ENCODE assay signal across 19 cellular contexts in genomic region chr9:130888146-130888885, GRCh38. TPM values are rescaled to one million over a fixed set of nuclear protein-coding genes. Genes with fewer than 3 reads are reported as not detected.
A peak's percentile ranks its signal among the peaks of the same experiment; 100 is the strongest.
DNase-seq lines count a peak whose midpoint lies in the region; ATAC-seq, FAIRE-seq and TF ChIP-seq lines count a peak whose summit lies in the region.
"Had no signal": no experiment of that assay in that cellular context is flagged by ENCODE, and none has a peak within 500 bp of the region (broad histone marks: within the 10 kb centered on the region; RNA-seq: fewer than 3 reads in every experiment).

No MANE protein-coding gene starts in this region.

- H3K4me2 ChIP-seq in parathyroid adenoma (ENCODE audit: low read length): peak overlapping the region; percentile 38

- H3K9ac ChIP-seq in kidney (ENCODE audit: low read length in 2 of 2) (no peak overlapping the region), parathyroid adenoma (no peak overlapping the region)

- POLR2A ChIA-PET in RWPE1 (lab: Yijun Ruan, JAX; ENCODE audit: low non-redundant PET): no interaction called here

- ATAC-seq in Right ventricle myocardium inferior (no peak), left ventricle myocardium superior (no peak), GM19324 (IDR thresholded peaks at IDR 0.05; ENCODE audit: low FRiP score, unreplicated experiment) (no peak)

- TF ChIP-seq CTCF in RWPE1 (conservative IDR thresholded peaks at IDR 0.05; ENCODE audit: low read depth) (no peak), kidney (IDR thresholded peaks at IDR 0.05; ENCODE audit: borderline replicate concordance, extremely low read depth, insufficient read depth) (no peak), parathyroid adenoma (IDR thresholded peaks at IDR 0.05) (no peak)

- DNase-seq in Right ventricle myocardium inferior (ENCODE audit: missing footprints) (peak; percentile 46), left ventricle myocardium superior (no peak), RWPE1 (ENCODE audit: low spot score) (no peak), kidney (peak; percentile 53), NAMALWA (ENCODE audit: low spot score) (no peak), NCI-H1436 treated with DMSO at 0.1 percent for 48 hours (lab: John Stamatoyannopoulos, UW) (no peak)
- DNase-seq: ACHN; C1 segment of cervical spinal cord; Calu3; CD4-positive, alpha-beta T cell; DMS 273 treated with DMSO at 0.1 percent for 48 hours; GOT3 had no signal

- H2AFZ ChIP-seq in parathyroid adenoma: no peak overlapping the region

- no peak for FAIRE-seq in kidney (lab: Jason Lieb, UNC)
- FAIRE-seq: GM18507 had no signal

- H3K79me2 ChIP-seq in parathyroid adenoma: no peaks in the 10 kb centered on the region

- no peaks in the 10 kb centered on the region for H3K4me1 ChIP-seq in kidney (ENCODE audit: control insufficient read depth in 1 of 2, insufficient read depth in 1 of 2, low read depth in 1 of 2, low read length in 2 of 2)
- H3K4me1 ChIP-seq in parathyroid adenoma: peaks cover 57% of the 10 kb centered on the region
- H3K4me1 ChIP-seq: HAP-1 had no signal

- no peaks in the 10 kb centered on the region for H3K9me3 ChIP-seq in kidney (ENCODE audit: control insufficient read depth in 1 of 2, low read length in 2 of 2)
- no peaks in the 10 kb centered on the region for H3K9me3 ChIP-seq in parathyroid adenoma (ENCODE audit: control insufficient read depth, low read length)
- H3K9me3 ChIP-seq: HAP-1 had no signal

- H3K4me3 ChIP-seq in kidney (ENCODE audit: low read length in 2 of 2) (no peak overlapping the region), parathyroid adenoma (ENCODE audit: low read depth, low read length) (no peak overlapping the region)
- H3K4me3 ChIP-seq: HAP-1 had no signal

- no peaks in the 10 kb centered on the region for H3K27me3 ChIP-seq in parathyroid adenoma (ENCODE audit: control insufficient read depth, insufficient read depth, low read length)

- H3K36me3 ChIP-seq in kidney (ENCODE audit: control insufficient read depth in 1 of 2, insufficient read depth in 2 of 2, low read length in 2 of 2): peaks cover 23 to 42% of the 10 kb centered on the region in 2 donors
- H3K36me3 ChIP-seq in parathyroid adenoma (ENCODE audit: control insufficient read depth, insufficient read depth, low read length): no peaks in the 10 kb centered on the region
- H3K36me3 ChIP-seq: HAP-1 had no signal

- intact Hi-C loops in Right ventricle myocardium inferior (cut with DNase I): no loop called here
- intact Hi-C loops in left ventricle myocardium superior (cut with micrococcal nuclease): no loop called here
- intact Hi-C loops in kidney (cut with DNase I): no loop called here

- H3K27ac ChIP-seq in RWPE1: peak overlapping the region; percentile 75
- no peak overlapping the region for H3K27ac ChIP-seq in kidney (ENCODE audit: low read depth in 2 of 2, low read length in 2 of 2)
- H3K27ac ChIP-seq in parathyroid adenoma: peak overlapping the region; percentile 98

- CTCF ChIA-PET in RWPE1 (lab: Yijun Ruan, JAX): interaction anchor here (0.6 to 2.0 kb wide), 6 partner anchors 19 to 176 kb away, joined by 3 to 10 read pairs (median 4); no protein-coding TSS in a partner anchor

RNA-seq across cellular contexts. Expression of gene QRFP, which starts 8.3 kb away (rescaled TPM):
- total RNA-seq in Right ventricle myocardium inferior (not detected), left ventricle myocardium superior (not detected), kidney (not detected)
- not detected for polyA plus RNA-seq in kidney (ENCODE audit: insufficient read depth, low read depth, low replicate concordance)
- total RNA-seq: A172; Calu3; CD4-positive, alpha-beta T cell; Daoy; HT1080 had no signal

RNA-seq across cellular contexts. Expression of gene FIBCD1, which starts 50.7 kb away (rescaled TPM):
- total RNA-seq in Right ventricle myocardium inferior (0.57 TPM), left ventricle myocardium superior (0.40 TPM), kidney (0.25 TPM)
- not detected for polyA plus RNA-seq in kidney (ENCODE audit: insufficient read depth, low read depth, low replicate concordance)
- total RNA-seq: CD4-positive, alpha-beta T cell had no signal

RNA-seq across cellular contexts. Expression of gene ABL1, which starts 53.3 kb away (rescaled TPM):
- total RNA-seq in Right ventricle myocardium inferior (33.0 TPM), left ventricle myocardium superior (33.3 TPM), kidney (63.6 TPM)
- 15.0 TPM for polyA plus RNA-seq in kidney (ENCODE audit: insufficient read depth, low read depth, low replicate concordance)

Comparison
In these comparisons a context has a peak if more than half of its experiments do, and no peak if none do; other contexts are left out.
1. DNase-seq: peak in Right ventricle myocardium inferior (single experiment) and kidney (single experiment); none in left ventricle myocardium superior (single experiment), RWPE1 (single experiment), NAMALWA (single experiment) and NCI-H1436 treated with DMSO at 0.1 percent for 48 hours (single experiment).
2. H3K27ac ChIP-seq: peak in RWPE1 (single experiment) and parathyroid adenoma (single experiment); none in kidney (0 of 2).